12 cellular contexts compared by ENCODE assay signal in genomic region chr16:46573008-46573833, GRCh38. TPM values are rescaled to one million over a fixed set of nuclear protein-coding genes. Genes with fewer than 3 reads are reported as not detected.
DNase-seq lines count a peak whose midpoint lies in the region; ATAC-seq, FAIRE-seq and TF ChIP-seq lines count a peak whose summit lies in the region.
"Had no signal": no experiment of that assay in that cellular context is flagged by ENCODE, and none has a peak within 500 bp of the region (broad histone marks: within the 10 kb centered on the region; RNA-seq: fewer than 3 reads in every experiment).

No MANE protein-coding gene starts in this region.

- peaks cover 2% of the 10 kb centered on the region for H3K27me3 Mint-ChIP-seq in activated CD4-positive, alpha-beta T cell treated with anti-CD3 and anti-CD28 coated beads for 36 hours
- H3K27me3 Mint-ChIP-seq in endodermal cell (ENCODE audit: insufficient read depth) = no peaks in the 10 kb centered on the region

- H3K36me3 Mint-ChIP-seq in activated CD4-positive, alpha-beta T cell treated with anti-CD3 and anti-CD28 coated beads for 36 hours (ENCODE audit: low read depth) = no peaks in the 10 kb centered on the region
- H3K36me3 Mint-ChIP-seq in endodermal cell (ENCODE audit: low read depth) = no peaks in the 10 kb centered on the region

- H3K4me3 ChIP-seq in endodermal cell (ENCODE audit: low read length) = no peak overlapping the region

- CTCF ChIA-PET in activated CD4-positive, alpha-beta T cell treated with anti-CD3 and anti-CD28 coated beads for 36 hours (lab: Charles Lee) = no interaction called here

- POLR2A ChIA-PET in activated CD4-positive, alpha-beta T cell treated with anti-CD3 and anti-CD28 coated beads for 36 hours (lab: Charles Lee) = no interaction called here

- H3K4me3 Mint-ChIP-seq in activated CD4-positive, alpha-beta T cell treated with anti-CD3 and anti-CD28 coated beads for 36 hours = no peak overlapping the region
- H3K4me3 Mint-ChIP-seq in endodermal cell = no peak overlapping the region

- peak; percentile 13 for DNase-seq in activated CD4-positive, alpha-beta T cell treated with anti-CD3 and anti-CD28 coated beads for 36 hours
- no peak for DNase-seq in activated CD4-positive, alpha-beta T cell treated with anti-CD3 and anti-CD28 coated beads for 1 hour
- DNase-seq in RCC 7860 (ENCODE audit: low spot score) (peak; percentile 69), endodermal cell (peak; percentile 72), smooth muscle cell of the brain vasculature (ENCODE audit: low read depth, low spot score) (peak; percentile 4), NCI-H1048 (lab: John Stamatoyannopoulos, UW) (no peak)
- DNase-seq: AML-193, substantia nigra had no signal

- no peaks in the 10 kb centered on the region for H3K27me3 ChIP-seq in endodermal cell (ENCODE audit: control insufficient read depth, insufficient read depth, low read length, poor library complexity, severe bottlenecking)

- no peak overlapping the region for H3K27ac ChIP-seq in endodermal cell (ENCODE audit: low read depth, low read length)
- H3K27ac ChIP-seq: KMS-11 had no signal

- no peaks in the 10 kb centered on the region for H3K9me3 ChIP-seq in endodermal cell (ENCODE audit: control insufficient read depth, low read length)

- H3K9me3 Mint-ChIP-seq in activated CD4-positive, alpha-beta T cell treated with anti-CD3 and anti-CD28 coated beads for 36 hours (ENCODE audit: low read depth) = no peaks in the 10 kb centered on the region
- H3K9me3 Mint-ChIP-seq in endodermal cell = peaks cover 3% of the 10 kb centered on the region

- intact Hi-C loops in activated CD4-positive, alpha-beta T cell treated with anti-CD3 and anti-CD28 coated beads for 36 hours (cut with DNase I, micrococcal nuclease) = no loop called here

- no peak overlapping the region for H3K27ac Mint-ChIP-seq in activated CD4-positive, alpha-beta T cell treated with anti-CD3 and anti-CD28 coated beads for 36 hours
- H3K27ac Mint-ChIP-seq in endodermal cell = peak overlapping the region; percentile 74

- no peak overlapping the region for H3K9ac ChIP-seq in endodermal cell (ENCODE audit: extremely low read depth, low read length, poor library complexity, severe bottlenecking)
- H3K9ac ChIP-seq: KMS-11 had no signal

- H3K4me1 Mint-ChIP-seq in activated CD4-positive, alpha-beta T cell treated with anti-CD3 and anti-CD28 coated beads for 36 hours = no peaks in the 10 kb centered on the region
- H3K4me1 Mint-ChIP-seq in endodermal cell = no peaks in the 10 kb centered on the region

- TF ChIP-seq CTCF in endodermal cell (conservative IDR thresholded peaks at IDR 0.05) = no peak

- no peaks in the 10 kb centered on the region for H3K4me1 ChIP-seq in endodermal cell (ENCODE audit: control insufficient read depth, insufficient read depth, low read length)

- H3K36me3 ChIP-seq in endodermal cell (ENCODE audit: control insufficient read depth, insufficient read depth, low read length) = no peaks in the 10 kb centered on the region

- FAIRE-seq in RCC 7860 (lab: Jason Lieb, UNC) = no peak
- FAIRE-seq: colon had no signal

- WGBS in endodermal cell (ENCODE audit: insufficient coverage in 1 of 2, insufficient read length in 1 of 2), 2 experiments = 69 to 78% methylated on average over 19 to 26 of the region's 27 CpGs

- ATAC-seq in activated CD4-positive, alpha-beta T cell treated with anti-CD3 and anti-CD28 coated beads for 36 hours = no peak
- ATAC-seq in HG03378 (IDR thresholded peaks at IDR 0.05; ENCODE audit: unreplicated experiment) (no peak), GM18498 (IDR thresholded peaks at IDR 0.05; ENCODE audit: unreplicated experiment) (no peak)

RNA-seq across cellular contexts. Expression of gene SHCBP1, which starts 48.0 kb away (rescaled TPM):
- 10 to 100 TPM; 29.1 to 47.4 TPM for total RNA-seq in activated CD4-positive, alpha-beta T cell treated with anti-CD3 and anti-CD28 coated beads for 36 hours
- 10 to 100 TPM; 15.1 to 17.2 TPM for total RNA-seq in endodermal cell
- 13.9 TPM for polyA plus RNA-seq in endodermal cell (2013, experiment 1 of 2)
- polyA plus RNA-seq in endodermal cell (2013, experiment 2 of 2) = 14.2 TPM

Comparison
In these comparisons a context has a peak if more than half of its experiments do, and no peak if none do; other contexts are left out.
1. DNase-seq: peak in activated CD4-positive, alpha-beta T cell treated with anti-CD3 and anti-CD28 coated beads for 36 hours (single experiment), RCC 7860 (single experiment), endodermal cell (single experiment) and smooth muscle cell of the brain vasculature (single experiment); none in activated CD4-positive, alpha-beta T cell treated with anti-CD3 and anti-CD28 coated beads for 1 hour (single experiment) and NCI-H1048 (single experiment).